In the genomic region with DNA sequence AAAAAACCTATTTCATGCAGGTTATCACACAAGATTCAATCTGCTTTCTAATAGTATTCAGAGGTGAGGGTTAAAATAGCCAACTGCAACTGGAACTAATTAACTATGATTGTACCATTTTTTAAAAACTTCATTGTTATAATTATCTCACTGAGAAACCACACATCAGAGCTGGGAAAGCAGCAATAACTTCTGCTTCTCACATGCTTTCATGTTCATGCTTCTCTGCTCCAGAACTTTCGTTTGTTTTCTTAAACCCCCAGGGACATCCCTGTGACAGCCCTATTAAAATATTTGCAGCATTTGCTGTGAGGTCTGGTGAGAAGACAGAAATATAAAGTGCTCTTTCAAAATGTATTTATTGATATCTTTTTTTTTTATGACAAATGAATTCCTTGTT, we compare ENCODE assay signal across 23 cellular contexts.
A peak's percentile ranks its signal among the peaks of the same experiment; 100 is the strongest.
DNase-seq lines count a peak whose midpoint lies in the region; ATAC-seq and TF ChIP-seq lines count a peak whose summit lies in the region.
"Had no signal": no experiment of that assay in that cellular context is flagged by ENCODE, and none has a peak within 500 bp of the region (broad histone marks: within the 10 kb centered on the region; RNA-seq: fewer than 3 reads in every experiment).

No MANE protein-coding gene starts in this region.

- no peaks in the 10 kb centered on the region for H3K36me3 ChIP-seq in SJCRH30
- H3K36me3 ChIP-seq in body of pancreas (replicated peaks in 1 of 2; ENCODE audit: insufficient read depth in 1 of 2, low read depth in 2 of 2) = no peaks in the 10 kb centered on the region
- H3K36me3 ChIP-seq: heart left ventricle had no signal

- DNase-seq in GM04503 (ENCODE audit: low read depth) = peak; percentile 1
- DNase-seq in SJCRH30 = peak; percentile 45 to 61
- peak; percentile 56 for DNase-seq in fibroblast of peridontal ligament (ENCODE audit: extremely low read depth)
- DNase-seq in skeletal muscle cell (ENCODE audit: low read depth) = peak; percentile 48
- no peak for DNase-seq in body of pancreas
- DNase-seq in activated CD8-positive, alpha-beta T cell treated with anti-CD3 and anti-CD28 coated beads, Interleukin-2, amount 10 ng/mL, durations not matched to agents 7 days and 5 days = no peak
- DNase-seq in T1000 (lab: John Stamatoyannopoulos, UW) = no peak
- DNase-seq: DMS79 treated with DMSO at 0.1 percent for 48 hours; heart left ventricle; HFFc6; left colon; NCI-H1694 treated with DMSO at 0.1 percent for 48 hours; NCI-H526 treated with DMSO at 0.1 percent for 48 hours; stimulated activated CD4-positive, alpha-beta T cell treated with anti-CD3 and anti-CD28 coated beads, Interleukin-12 subunit alpha, Interleukin-12 subunit beta, amount 100 ng/mL, for 4 hours had no signal

- H3K27ac ChIP-seq in SJCRH30 = peak overlapping the region; percentile 47; the same call in 1 of the 2 replicates
- H3K27ac ChIP-seq in body of pancreas = no peak overlapping the region
- H3K27ac ChIP-seq: heart left ventricle, parathyroid adenoma, RWPE1 had no signal

- H3K27me3 ChIP-seq in SJCRH30 (no peaks in the 10 kb centered on the region), body of pancreas (no peaks in the 10 kb centered on the region)
- H3K27me3 ChIP-seq: heart left ventricle had no signal

- WGBS in body of pancreas, 2 donors = 2 to 4% methylated on average over 1 of the region's 1 CpG

- H3K9me3 ChIP-seq in SJCRH30 (replicated peaks) (peaks cover 5% of the 10 kb centered on the region; the same call in 1 of the 2 replicates), body of pancreas (no peaks in the 10 kb centered on the region)

- H3K4me3 Mint-ChIP-seq in activated CD8-positive, alpha-beta T cell treated with anti-CD3 and anti-CD28 coated beads, Interleukin-2, amount 10 ng/mL, durations not matched to agents 7 days and 5 days = no peak overlapping the region
- H3K4me3 Mint-ChIP-seq: activated naive CD8-positive, alpha-beta T cell; CD14-positive monocyte; central memory CD8-positive, alpha-beta T cell; HFFc6; stimulated activated naive CD8-positive, alpha-beta T cell treated with anti-CD3 and anti-CD28 coated beads, Interleukin-15, Interleukin-2, amounts not matched to agents 100 ng/mL and 50 ng/mL, for 24 hours; T-helper 1 cell treated with Interleukin-12 subunit alpha and Interleukin-12 subunit beta and Interleukin-4 antibody, amounts not matched to agents 30 μg/mL and 1 μg/mL, for 36 hours had no signal

- TF ChIP-seq POLR2A in body of pancreas (IDR thresholded peaks at IDR 0.05) = no peak

- intact Hi-C loops in body of pancreas (cut with DNase I) = no loop called here

- CTCF ChIA-PET in activated CD8-positive, alpha-beta T cell treated with anti-CD3 and anti-CD28 coated beads, Interleukin-2, amount 10 ng/mL, durations not matched to agents 7 days and 5 days (lab: Charles Lee) = no interaction called here

- no peaks in the 10 kb centered on the region for H3K36me3 Mint-ChIP-seq in activated CD8-positive, alpha-beta T cell treated with anti-CD3 and anti-CD28 coated beads, Interleukin-2, amount 10 ng/mL, durations not matched to agents 7 days and 5 days (ENCODE audit: low read depth)
- H3K36me3 Mint-ChIP-seq: activated naive CD8-positive, alpha-beta T cell; CD14-positive monocyte had no signal

- H3K9me3 Mint-ChIP-seq in activated CD8-positive, alpha-beta T cell treated with anti-CD3 and anti-CD28 coated beads, Interleukin-2, amount 10 ng/mL, durations not matched to agents 7 days and 5 days (ENCODE audit: insufficient read depth) = peaks cover 18% of the 10 kb centered on the region

- no peaks in the 10 kb centered on the region for H3K27me3 Mint-ChIP-seq in activated CD8-positive, alpha-beta T cell treated with anti-CD3 and anti-CD28 coated beads, Interleukin-2, amount 10 ng/mL, durations not matched to agents 7 days and 5 days (ENCODE audit: low read depth)
- H3K27me3 Mint-ChIP-seq: activated naive CD8-positive, alpha-beta T cell; central memory CD8-positive, alpha-beta T cell; stimulated activated naive CD8-positive, alpha-beta T cell treated with anti-CD3 and anti-CD28 coated beads, Interleukin-15, Interleukin-2, amounts not matched to agents 100 ng/mL and 50 ng/mL, for 24 hours had no signal

- H3K4me3 ChIP-seq in SJCRH30 = no peak overlapping the region
- H3K4me3 ChIP-seq in skeletal muscle cell (ENCODE audit: low read depth, low read length) = no peak overlapping the region
- no peak overlapping the region for H3K4me3 ChIP-seq in body of pancreas
- H3K4me3 ChIP-seq: heart left ventricle had no signal

- TF ChIP-seq CTCF in body of pancreas (IDR thresholded peaks at IDR 0.05) = no peak

- no peak for ATAC-seq in HG03280 (IDR thresholded peaks at IDR 0.05; ENCODE audit: unreplicated experiment)
- ATAC-seq in body of pancreas = no peak
- no peak for ATAC-seq in activated CD8-positive, alpha-beta T cell treated with anti-CD3 and anti-CD28 coated beads, Interleukin-2, amount 10 ng/mL, durations not matched to agents 7 days and 5 days
- ATAC-seq: activated CD4-positive, CD25-positive, alpha-beta regulatory T cell treated with anti-CD3 and anti-CD28 coated beads, Interleukin-2, amount 50 U/mL, for 24 hours; heart left ventricle; left colon had no signal

- POLR2A ChIA-PET in activated CD8-positive, alpha-beta T cell treated with anti-CD3 and anti-CD28 coated beads, Interleukin-2, amount 10 ng/mL, durations not matched to agents 7 days and 5 days (lab: Charles Lee) = no interaction called here

- no peaks in the 10 kb centered on the region for H3K4me1 Mint-ChIP-seq in activated CD8-positive, alpha-beta T cell treated with anti-CD3 and anti-CD28 coated beads, Interleukin-2, amount 10 ng/mL, durations not matched to agents 7 days and 5 days (ENCODE audit: low read depth)
- H3K4me1 Mint-ChIP-seq: CD14-positive monocyte; central memory CD8-positive, alpha-beta T cell had no signal

- H3K27ac Mint-ChIP-seq in activated CD8-positive, alpha-beta T cell treated with anti-CD3 and anti-CD28 coated beads, Interleukin-2, amount 10 ng/mL, durations not matched to agents 7 days and 5 days = no peak overlapping the region
- H3K27ac Mint-ChIP-seq: activated naive CD8-positive, alpha-beta T cell; CD14-positive monocyte; HFFc6; stimulated activated naive CD8-positive, alpha-beta T cell treated with anti-CD3 and anti-CD28 coated beads, Interleukin-15, Interleukin-2, amounts not matched to agents 100 ng/mL and 50 ng/mL, for 24 hours; T-helper 1 cell treated with Interleukin-12 subunit alpha and Interleukin-12 subunit beta and Interleukin-4 antibody, amounts not matched to agents 30 μg/mL and 1 μg/mL, for 36 hours had no signal

- H3K4me1 ChIP-seq in SJCRH30 = peaks cover 18% of the 10 kb centered on the region
- H3K4me1 ChIP-seq in body of pancreas = no peaks in the 10 kb centered on the region
- H3K4me1 ChIP-seq: heart left ventricle, parathyroid adenoma had no signal

Comparison
In these comparisons a context has a peak if more than half of its experiments do, and no peak if none do; other contexts are left out.
1. DNase-seq: peak in GM04503 (single experiment), SJCRH30 (2 of 2), fibroblast of peridontal ligament (single experiment) and skeletal muscle cell (single experiment); none in body of pancreas (0 of 4), activated CD8-positive, alpha-beta T cell treated with anti-CD3 and anti-CD28 coated beads, Interleukin-2, amount 10 ng/mL, durations not matched to agents 7 days and 5 days (single experiment) and T1000 (single experiment).